ENCODE assay signal across 32 cellular contexts in genomic region chrX:132618810-132619209, GRCh38.
"Had no signal": no experiment of that assay in that cellular context is flagged by ENCODE, and none has a peak within 500 bp of the region (broad histone marks: within the 10 kb centered on the region; RNA-seq: fewer than 3 reads in every experiment).

No MANE protein-coding gene starts in this region.

- DNase-seq: activated B cell treated with CpG ODN at 0.5 μM for 24 hours; activated CD4-positive, alpha-beta memory T cell treated with anti-CD3 and anti-CD28 coated beads for 36 hours; activated CD4-positive, alpha-beta T cell treated with anti-CD3 and anti-CD28 coated beads for 4 hours; activated CD4-positive, alpha-beta T cell treated with anti-CD3 and anti-CD28 coated beads, Interleukin-2, amount 10 ng/mL, durations not matched to agents 24 days and 14 days; activated CD4-positive, alpha-beta T cell treated with anti-CD3 and anti-CD28 coated beads, Interleukin-2, amount 50 U/mL, for 1 hour; activated CD4-positive, alpha-beta T cell treated with anti-CD3 and anti-CD28 coated beads, Interleukin-2, amount 50 U/mL, for 4 hours; activated CD4-positive, CD25-positive, alpha-beta regulatory T cell treated with anti-CD3 and anti-CD28 coated beads, Interleukin-2, amount 50 U/mL, for 72 hours; activated CD8-positive, alpha-beta memory T cell treated with anti-CD3 and anti-CD28 coated beads, Interleukin-2, amount 50 U/mL, for 4 hours; activated CD8-positive, alpha-beta T cell treated with anti-CD3 and anti-CD28 coated beads for 36 hours; activated effector memory CD4-positive, alpha-beta T cell treated with anti-CD3 and anti-CD28 coated beads, Interleukin-2, amount 50 U/mL, for 16 hours; activated gamma-delta T cell treated with Interleukin-2 at 50 U/mL for 16 hours; activated naive CD4-positive, alpha-beta T cell; activated naive CD4-positive, alpha-beta T cell treated with anti-CD3 and anti-CD28 coated beads for 36 hours; activated naive CD4-positive, alpha-beta T cell treated with anti-CD3 and anti-CD28 coated beads, Interleukin-2, amount 50 U/mL, for 16 hours; activated naive CD8-positive, alpha-beta T cell treated with anti-CD3 and anti-CD28 coated beads for 36 hours; activated T-cell treated with anti-CD3 and anti-CD28 coated beads for 4 hours; activated T-cell treated with anti-CD3 and anti-CD28 coated beads, Interleukin-2, amount 50 U/mL, for 1 hour; activated T-cell treated with anti-CD3 and anti-CD28 coated beads, Interleukin-2, amount 50 U/mL, for 4 hours; activated T-cell treated with anti-CD3 and anti-CD28 coated beads, Interleukin-2, amount 50 U/mL, for 72 hours; adrenal gland; amniotic stem cell; aorta; body of pancreas; brain microvascular endothelial cell; central memory CD4-positive, alpha-beta T cell; T-helper 1 cell; T-helper 2 cell; T-helper 9 cell had no signal

- H3K9me3 ChIP-seq: adrenal gland, body of pancreas, breast epithelium had no signal

- H3K36me3 ChIP-seq: adrenal gland, brain microvascular endothelial cell, breast epithelium had no signal

- ATAC-seq: activated CD8-positive, alpha-beta T cell treated with anti-CD3 and anti-CD28 coated beads for 36 hours; activated naive CD4-positive, alpha-beta T cell treated with anti-CD3 and anti-CD28 coated beads, Interleukin-2, amount 50 U/mL, for 72 hours; activated T-cell treated with anti-CD3 and anti-CD28 coated beads, Interleukin-2, amount 50 U/mL, for 4 hours; activated T-cell treated with anti-CD3 and anti-CD28 coated beads, Interleukin-2, amount 50 U/mL, for 72 hours; activated T-helper 17 cell treated with anti-CD3 and anti-CD28 coated beads, Interleukin-2, amount 50 U/mL, for 72 hours; body of pancreas had no signal

- H3K27ac ChIP-seq: adrenal gland, body of pancreas, brain microvascular endothelial cell, breast epithelium, VCaP had no signal

- H3K27me3 ChIP-seq: body of pancreas, brain microvascular endothelial cell had no signal

- H3K4me1 ChIP-seq: adrenal gland, body of pancreas, breast epithelium had no signal

- H3K4me3 ChIP-seq: adrenal gland, body of pancreas, breast epithelium had no signal
